10 cellular contexts compared by ENCODE assay signal in genomic region chr16:11099672-11100195, GRCh38.
DNase-seq lines count a peak whose midpoint lies in the region; ATAC-seq and TF ChIP-seq lines count a peak whose summit lies in the region.
"Had no signal": no experiment of that assay in that cellular context is flagged by ENCODE, and none has a peak within 500 bp of the region (broad histone marks: within the 10 kb centered on the region; RNA-seq: fewer than 3 reads in every experiment).

No MANE protein-coding gene starts in this region.

- H3K4me1 ChIP-seq in heart right ventricle (peaks cover 0 to 56% (median 52%) of the 10 kb centered on the region in 9 donors), SJSA1 (replicated peaks) (peaks cover 17% of the 10 kb centered on the region), right lobe of liver (peaks cover 0 to 24% (median 3%) of the 10 kb centered on the region in 4 donors), urinary bladder (ENCODE audit: insufficient read depth) (no peaks in the 10 kb centered on the region)

- H3K4me3 ChIP-seq in heart right ventricle (no peak overlapping the region), SJSA1 (no peak overlapping the region), right lobe of liver (no peak overlapping the region), urinary bladder (ENCODE audit: low read depth, low read length) (no peak overlapping the region)

- H3K27ac ChIP-seq in heart right ventricle (peak overlapping the region in 8 of 10 donors; percentile 21 to 79 (median 48)), SJSA1 (peak overlapping the region; percentile 23), right lobe of liver (peak overlapping the region in 2 of 3 donors; percentile 31 to 33), urinary bladder (ENCODE audit: low read depth) (peak overlapping the region; percentile 69)

- TF ChIP-seq CTCF in heart right ventricle (IDR thresholded peaks at IDR 0.05) (peak in 1 of 9 donors; percentile 10), right lobe of liver (IDR thresholded peaks at IDR 0.05) (no peak)

- ATAC-seq in heart right ventricle (no peak), Right ventricle myocardium superior (ENCODE audit: poor library complexity) (no peak), right lobe of liver (no peak)
- ATAC-seq: CD8-positive, alpha-beta T cell had no signal

- no peaks in the 10 kb centered on the region for H3K9me3 ChIP-seq in heart right ventricle
- H3K9me3 ChIP-seq in SJSA1 (replicated peaks), result no peaks in the 10 kb centered on the region
- H3K9me3 ChIP-seq in right lobe of liver, result no peaks in the 10 kb centered on the region

- DNase-seq in heart right ventricle (no peak), Right ventricle myocardium superior (no peak), SJSA1 (ENCODE audit: low read depth in 1 of 2, low spot score in 2 of 2) (no peak), right lobe of liver (no peak), dermis blood vessel endothelial cell (no peak), NCI-H2171 (lab: John Stamatoyannopoulos, UW) (no peak), inferior parietal cortex (ENCODE audit: extremely low spot score) (no peak)
- DNase-seq: activated CD4-positive, alpha-beta T cell treated with anti-CD3 and anti-CD28 coated beads for 1 hour; CD8-positive, alpha-beta T cell had no signal

- H3K27me3 ChIP-seq in heart right ventricle, result no peaks in the 10 kb centered on the region
- H3K27me3 ChIP-seq in SJSA1 (replicated peaks), result no peaks in the 10 kb centered on the region
- no peaks in the 10 kb centered on the region for H3K27me3 ChIP-seq in right lobe of liver

- H3K36me3 ChIP-seq in heart right ventricle (peaks cover 0 to 25% (median 0%) of the 10 kb centered on the region in 9 donors), SJSA1 (peaks cover 4% of the 10 kb centered on the region; the same call in 1 of the 2 replicates), right lobe of liver (peaks cover 0 to 2% (median 0%) of the 10 kb centered on the region in 4 donors), urinary bladder (ENCODE audit: insufficient read depth) (no peaks in the 10 kb centered on the region)

- TF ChIP-seq POLR2A in right lobe of liver (IDR thresholded peaks at IDR 0.05), result no peak

- intact Hi-C loops in heart right ventricle (cut with DNase I) (loop anchor here in 8 of 10 donors (5.0 to 10.0 kb wide), 6 partner anchors 38 to 493 kb away; partner anchors contain the start of gene SOCS1 (in 7 of the 8)), Right ventricle myocardium superior (cut with DNase I) (loop anchor here (5.0 to 10.0 kb wide), 2 partner anchors 125 to 158 kb away; partner anchors contain the start of gene SOCS1), right lobe of liver (cut with DNase I) (no loop called here)

- WGBS in heart right ventricle, 2 donors, result 76 to 82% methylated on average over 7 of the region's 7 CpGs
- 81% methylated on average over 4 of the region's 7 CpGs for WGBS in right lobe of liver (ENCODE audit: insufficient coverage, low coverage, low lambda C conversion rate, missing lambda C conversion rate)
- WGBS in urinary bladder, result 76% methylated on average over 7 of the region's 7 CpGs

Comparison
In these comparisons a context has a peak if more than half of its experiments do, and no peak if none do; other contexts are left out.
1. intact Hi-C loops: an anchor here in heart right ventricle (5.0 to 10.0 kb wide) and Right ventricle myocardium superior (5.0 to 10.0 kb wide); none called in right lobe of liver.